In the genomic region with DNA sequence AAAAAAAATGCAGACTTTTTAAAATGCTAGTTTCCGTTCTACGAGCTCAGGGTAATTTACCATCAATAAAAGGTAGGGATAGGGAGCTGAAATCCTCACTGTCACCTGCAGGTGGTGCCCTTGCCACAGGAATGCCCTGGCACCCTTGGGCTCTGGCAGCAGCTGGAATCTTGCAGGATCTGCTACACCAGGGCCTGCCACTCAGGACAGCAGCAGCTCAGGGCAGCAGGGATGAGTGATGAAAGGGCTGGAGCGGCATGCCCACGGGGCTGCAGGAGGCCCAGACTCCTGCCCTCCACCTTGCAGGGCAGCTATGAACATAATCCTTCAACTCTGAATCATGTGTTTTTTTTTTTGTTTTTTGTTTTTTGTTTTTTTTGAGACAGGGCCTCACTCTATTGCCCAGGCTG, we compare ENCODE assay signal across 1 cellular context.
TF ChIP-seq lines count a peak whose summit lies in the region.

No MANE protein-coding gene starts in this region.

TF ChIP-seq in GM12878, 131 proteins besides CTCF, POLR2A, EP300 and RAD21 (continued from another document):
- peak; percentile 84 for TF ChIP-seq PBX3 (IDR thresholded peaks at IDR 0.05; ENCODE audit: insufficient replicate concordance, low read depth, low read length)
- no peak for TF ChIP-seq MYB (IDR thresholded peaks at IDR 0.05; ENCODE audit: borderline replicate concordance, low read depth, low read length)
- no peak for TF ChIP-seq BCL11A (IDR thresholded peaks at IDR 0.05; ENCODE audit: low read depth, low read length)
- TF ChIP-seq YY1 (IDR thresholded peaks at IDR 0.05; ENCODE audit: low read depth, low read length), result peak; percentile 35; the same call in 1 of the 2 replicates
- no peak for TF ChIP-seq NFIC (IDR thresholded peaks at IDR 0.05; ENCODE audit: low read depth, low read length)
- no peak for TF ChIP-seq E2F8 (IDR thresholded peaks at IDR 0.05; ENCODE audit: low read depth, partially characterized antibody)
- no peak for TF ChIP-seq CREB1 (IDR thresholded peaks at IDR 0.05; ENCODE audit: low read depth)
- TF ChIP-seq, protein P1, sequence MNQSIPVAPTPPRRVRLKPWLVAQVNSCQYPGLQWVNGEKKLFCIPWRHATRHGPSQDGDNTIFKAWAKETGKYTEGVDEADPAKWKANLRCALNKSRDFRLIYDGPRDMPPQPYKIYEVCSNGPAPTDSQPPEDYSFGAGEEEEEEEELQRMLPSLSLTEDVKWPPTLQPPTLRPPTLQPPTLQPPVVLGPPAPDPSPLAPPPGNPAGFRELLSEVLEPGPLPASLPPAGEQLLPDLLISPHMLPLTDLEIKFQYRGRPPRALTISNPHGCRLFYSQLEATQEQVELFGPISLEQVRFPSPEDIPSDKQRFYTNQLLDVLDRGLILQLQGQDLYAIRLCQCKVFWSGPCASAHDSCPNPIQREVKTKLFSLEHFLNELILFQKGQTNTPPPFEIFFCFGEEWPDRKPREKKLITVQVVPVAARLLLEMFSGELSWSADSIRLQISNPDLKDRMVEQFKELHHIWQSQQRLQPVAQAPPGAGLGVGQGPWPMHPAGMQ (IDR thresholded peaks at IDR 0.05; ENCODE audit: borderline replicate concordance), result no peak
- TF ChIP-seq BHLHE40 (IDR thresholded peaks at IDR 0.05; ENCODE audit: borderline replicate concordance in 1 of 2, low read depth in 2 of 2, low read length in 1 of 2), result peak; percentile 8 to 49; a peak in 1 of 4 replicates
- TF ChIP-seq GATAD2B (conservative IDR thresholded peaks at IDR 0.05; ENCODE audit: low read depth), result no peak
- 0 out of 2 replicates have a peak, but pooled peaks have one; percentile 38 for TF ChIP-seq MLLT1 (IDR thresholded peaks at IDR 0.05)
- TF ChIP-seq, protein P2, sequence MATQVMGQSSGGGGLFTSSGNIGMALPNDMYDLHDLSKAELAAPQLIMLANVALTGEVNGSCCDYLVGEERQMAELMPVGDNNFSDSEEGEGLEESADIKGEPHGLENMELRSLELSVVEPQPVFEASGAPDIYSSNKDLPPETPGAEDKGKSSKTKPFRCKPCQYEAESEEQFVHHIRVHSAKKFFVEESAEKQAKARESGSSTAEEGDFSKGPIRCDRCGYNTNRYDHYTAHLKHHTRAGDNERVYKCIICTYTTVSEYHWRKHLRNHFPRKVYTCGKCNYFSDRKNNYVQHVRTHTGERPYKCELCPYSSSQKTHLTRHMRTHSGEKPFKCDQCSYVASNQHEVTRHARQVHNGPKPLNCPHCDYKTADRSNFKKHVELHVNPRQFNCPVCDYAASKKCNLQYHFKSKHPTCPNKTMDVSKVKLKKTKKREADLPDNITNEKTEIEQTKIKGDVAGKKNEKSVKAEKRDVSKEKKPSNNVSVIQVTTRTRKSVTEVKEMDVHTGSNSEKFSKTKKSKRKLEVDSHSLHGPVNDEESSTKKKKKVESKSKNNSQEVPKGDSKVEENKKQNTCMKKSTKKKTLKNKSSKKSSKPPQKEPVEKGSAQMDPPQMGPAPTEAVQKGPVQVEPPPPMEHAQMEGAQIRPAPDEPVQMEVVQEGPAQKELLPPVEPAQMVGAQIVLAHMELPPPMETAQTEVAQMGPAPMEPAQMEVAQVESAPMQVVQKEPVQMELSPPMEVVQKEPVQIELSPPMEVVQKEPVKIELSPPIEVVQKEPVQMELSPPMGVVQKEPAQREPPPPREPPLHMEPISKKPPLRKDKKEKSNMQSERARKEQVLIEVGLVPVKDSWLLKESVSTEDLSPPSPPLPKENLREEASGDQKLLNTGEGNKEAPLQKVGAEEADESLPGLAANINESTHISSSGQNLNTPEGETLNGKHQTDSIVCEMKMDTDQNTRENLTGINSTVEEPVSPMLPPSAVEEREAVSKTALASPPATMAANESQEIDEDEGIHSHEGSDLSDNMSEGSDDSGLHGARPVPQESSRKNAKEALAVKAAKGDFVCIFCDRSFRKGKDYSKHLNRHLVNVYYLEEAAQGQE (IDR thresholded peaks at IDR 0.05; ENCODE audit: low read depth, low read length), result no peak
- TF ChIP-seq POLR2AphosphoS2 (IDR thresholded peaks at IDR 0.05; ENCODE audit: low read depth, low read length), result no peak
- TF ChIP-seq SREBF2 (IDR thresholded peaks at IDR 0.05; ENCODE audit: low read length), result no peak
- 0 out of 2 replicates have a peak, but pooled peaks have one; percentile 37 for TF ChIP-seq HDGF (IDR thresholded peaks at IDR 0.05)
- no peak for TF ChIP-seq SUZ12 (IDR thresholded peaks at IDR 0.05; ENCODE audit: unreplicated experiment)
- no peak for TF ChIP-seq HDAC2 (IDR thresholded peaks at IDR 0.05)
- TF ChIP-seq, protein P3, sequence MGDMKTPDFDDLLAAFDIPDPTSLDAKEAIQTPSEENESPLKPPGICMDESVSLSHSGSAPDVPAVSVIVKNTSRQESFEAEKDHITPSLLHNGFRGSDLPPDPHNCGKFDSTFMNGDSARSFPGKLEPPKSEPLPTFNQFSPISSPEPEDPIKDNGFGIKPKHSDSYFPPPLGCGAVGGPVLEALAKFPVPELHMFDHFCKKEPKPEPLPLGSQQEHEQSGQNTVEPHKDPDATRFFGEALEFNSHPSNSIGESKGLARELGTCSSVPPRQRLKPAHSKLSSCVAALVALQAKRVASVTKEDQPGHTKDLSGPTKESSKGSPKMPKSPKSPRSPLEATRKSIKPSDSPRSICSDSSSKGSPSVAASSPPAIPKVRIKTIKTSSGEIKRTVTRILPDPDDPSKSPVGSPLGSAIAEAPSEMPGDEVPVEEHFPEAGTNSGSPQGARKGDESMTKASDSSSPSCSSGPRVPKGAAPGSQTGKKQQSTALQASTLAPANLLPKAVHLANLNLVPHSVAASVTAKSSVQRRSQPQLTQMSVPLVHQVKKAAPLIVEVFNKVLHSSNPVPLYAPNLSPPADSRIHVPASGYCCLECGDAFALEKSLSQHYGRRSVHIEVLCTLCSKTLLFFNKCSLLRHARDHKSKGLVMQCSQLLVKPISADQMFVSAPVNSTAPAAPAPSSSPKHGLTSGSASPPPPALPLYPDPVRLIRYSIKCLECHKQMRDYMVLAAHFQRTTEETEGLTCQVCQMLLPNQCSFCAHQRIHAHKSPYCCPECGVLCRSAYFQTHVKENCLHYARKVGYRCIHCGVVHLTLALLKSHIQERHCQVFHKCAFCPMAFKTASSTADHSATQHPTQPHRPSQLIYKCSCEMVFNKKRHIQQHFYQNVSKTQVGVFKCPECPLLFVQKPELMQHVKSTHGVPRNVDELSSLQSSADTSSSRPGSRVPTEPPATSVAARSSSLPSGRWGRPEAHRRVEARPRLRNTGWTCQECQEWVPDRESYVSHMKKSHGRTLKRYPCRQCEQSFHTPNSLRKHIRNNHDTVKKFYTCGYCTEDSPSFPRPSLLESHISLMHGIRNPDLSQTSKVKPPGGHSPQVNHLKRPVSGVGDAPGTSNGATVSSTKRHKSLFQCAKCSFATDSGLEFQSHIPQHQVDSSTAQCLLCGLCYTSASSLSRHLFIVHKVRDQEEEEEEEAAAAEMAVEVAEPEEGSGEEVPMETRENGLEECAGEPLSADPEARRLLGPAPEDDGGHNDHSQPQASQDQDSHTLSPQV (IDR thresholded peaks at IDR 0.05), result peak; percentile 34; the same call in 1 of the 2 replicates
- no peak for TF ChIP-seq RFX5 (IDR thresholded peaks at IDR 0.05; ENCODE audit: low read depth, low read length)
- no peak for TF ChIP-seq DPF2 (IDR thresholded peaks at IDR 0.05)
- TF ChIP-seq STAT1 (conservative IDR thresholded peaks at IDR 0.05), result 0 out of 2 replicates have a peak, but pooled peaks have one; percentile 65
- TF ChIP-seq ZNF384 (IDR thresholded peaks at IDR 0.05; ENCODE audit: borderline replicate concordance, low read depth, low read length), result 0 out of 2 replicates have a peak, but pooled peaks have one; percentile 7
- no peak for TF ChIP-seq NKRF (conservative IDR thresholded peaks at IDR 0.05)
- peak; percentile 40; the same call in 1 of the 2 replicates for TF ChIP-seq NBN (IDR thresholded peaks at IDR 0.05)
- TF ChIP-seq SMC3 (IDR thresholded peaks at IDR 0.05; ENCODE audit: borderline replicate concordance, low read length), result peak; percentile 96
- TF ChIP-seq RCOR1 (conservative IDR thresholded peaks at IDR 0.05; ENCODE audit: low read depth, low read length), result no peak
